Comparison of ENCODE assay signal across 3 cellular contexts in the genomic region with DNA sequence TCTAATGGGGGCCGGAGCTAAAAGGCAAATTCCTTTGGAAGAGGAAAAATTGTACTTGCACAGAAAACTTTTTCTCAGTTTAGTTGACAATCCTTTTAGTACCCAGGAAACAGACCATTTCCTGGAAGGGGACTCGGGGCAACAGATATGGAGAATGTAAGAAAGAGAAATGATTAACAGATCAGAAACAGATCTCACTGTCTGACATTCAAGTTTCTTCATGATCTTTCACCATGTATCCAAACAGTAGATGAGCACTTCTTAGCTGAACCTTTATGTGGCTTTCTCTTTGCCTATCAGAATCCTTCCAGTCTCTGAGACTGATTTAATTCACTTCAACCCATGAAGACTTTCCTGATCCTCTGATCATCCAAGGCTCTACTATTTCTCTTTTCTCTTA.
TF ChIP-seq lines count a peak whose summit lies in the region.

No MANE protein-coding gene starts in this region.

TF ChIP-seq in SK-N-SH, 30 proteins besides CTCF, POLR2A, EP300 and RAD21:
- TF ChIP-seq, protein P1, sequence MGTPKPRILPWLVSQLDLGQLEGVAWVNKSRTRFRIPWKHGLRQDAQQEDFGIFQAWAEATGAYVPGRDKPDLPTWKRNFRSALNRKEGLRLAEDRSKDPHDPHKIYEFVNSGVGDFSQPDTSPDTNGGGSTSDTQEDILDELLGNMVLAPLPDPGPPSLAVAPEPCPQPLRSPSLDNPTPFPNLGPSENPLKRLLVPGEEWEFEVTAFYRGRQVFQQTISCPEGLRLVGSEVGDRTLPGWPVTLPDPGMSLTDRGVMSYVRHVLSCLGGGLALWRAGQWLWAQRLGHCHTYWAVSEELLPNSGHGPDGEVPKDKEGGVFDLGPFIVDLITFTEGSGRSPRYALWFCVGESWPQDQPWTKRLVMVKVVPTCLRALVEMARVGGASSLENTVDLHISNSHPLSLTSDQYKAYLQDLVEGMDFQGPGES (IDR thresholded peaks at IDR 0.05; ENCODE audit: low read depth, low read length) = no peak
- TF ChIP-seq, protein P2, sequence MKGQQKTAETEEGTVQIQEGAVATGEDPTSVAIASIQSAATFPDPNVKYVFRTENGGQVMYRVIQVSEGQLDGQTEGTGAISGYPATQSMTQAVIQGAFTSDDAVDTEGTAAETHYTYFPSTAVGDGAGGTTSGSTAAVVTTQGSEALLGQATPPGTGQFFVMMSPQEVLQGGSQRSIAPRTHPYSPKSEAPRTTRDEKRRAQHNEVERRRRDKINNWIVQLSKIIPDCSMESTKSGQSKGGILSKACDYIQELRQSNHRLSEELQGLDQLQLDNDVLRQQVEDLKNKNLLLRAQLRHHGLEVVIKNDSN (IDR thresholded peaks at IDR 0.05; ENCODE audit: borderline replicate concordance, low read depth) = no peak
- no peak for TF ChIP-seq JUND (IDR thresholded peaks at IDR 0.05)
- TF ChIP-seq ELF1 (IDR thresholded peaks at IDR 0.05) = no peak
- TF ChIP-seq MXI1 (IDR thresholded peaks at IDR 0.05; ENCODE audit: low read depth, low read length) = no peak

TF ChIP-seq in endothelial cell of umbilical vein, 7 proteins besides CTCF, POLR2A, EP300 and RAD21 (continued from another document):
- TF ChIP-seq JUN (IDR thresholded peaks at IDR 0.05; ENCODE audit: borderline replicate concordance, insufficient read depth, insufficient read length, low read depth) (no peak), EZH2 (IDR thresholded peaks at IDR 0.05; ENCODE audit: borderline replicate concordance, low read depth, low read length, severe bottlenecking) (no peak), POLR2AphosphoS5 (IDR thresholded peaks at IDR 0.05; ENCODE audit: insufficient read depth, low read depth, low read length) (no peak), GATA2 (IDR thresholded peaks at IDR 0.05; ENCODE audit: insufficient read depth, insufficient read length, low read depth, low read length) (no peak)
- TF ChIP-seq, protein P3, sequence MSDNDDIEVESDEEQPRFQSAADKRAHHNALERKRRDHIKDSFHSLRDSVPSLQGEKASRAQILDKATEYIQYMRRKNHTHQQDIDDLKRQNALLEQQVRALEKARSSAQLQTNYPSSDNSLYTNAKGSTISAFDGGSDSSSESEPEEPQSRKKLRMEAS (IDR thresholded peaks at IDR 0.05; ENCODE audit: insufficient read depth, insufficient read length) = no peak

TF ChIP-seq in neural cell, 6 proteins besides CTCF, POLR2A, EP300 and RAD21 (continued from another document):
- TF ChIP-seq SMC3 (conservative IDR thresholded peaks at IDR 0.05; ENCODE audit: poor library complexity) = no peak
- no peak for TF ChIP-seq POLR2AphosphoS5 (IDR thresholded peaks at IDR 0.05)
- TF ChIP-seq, protein P4, sequence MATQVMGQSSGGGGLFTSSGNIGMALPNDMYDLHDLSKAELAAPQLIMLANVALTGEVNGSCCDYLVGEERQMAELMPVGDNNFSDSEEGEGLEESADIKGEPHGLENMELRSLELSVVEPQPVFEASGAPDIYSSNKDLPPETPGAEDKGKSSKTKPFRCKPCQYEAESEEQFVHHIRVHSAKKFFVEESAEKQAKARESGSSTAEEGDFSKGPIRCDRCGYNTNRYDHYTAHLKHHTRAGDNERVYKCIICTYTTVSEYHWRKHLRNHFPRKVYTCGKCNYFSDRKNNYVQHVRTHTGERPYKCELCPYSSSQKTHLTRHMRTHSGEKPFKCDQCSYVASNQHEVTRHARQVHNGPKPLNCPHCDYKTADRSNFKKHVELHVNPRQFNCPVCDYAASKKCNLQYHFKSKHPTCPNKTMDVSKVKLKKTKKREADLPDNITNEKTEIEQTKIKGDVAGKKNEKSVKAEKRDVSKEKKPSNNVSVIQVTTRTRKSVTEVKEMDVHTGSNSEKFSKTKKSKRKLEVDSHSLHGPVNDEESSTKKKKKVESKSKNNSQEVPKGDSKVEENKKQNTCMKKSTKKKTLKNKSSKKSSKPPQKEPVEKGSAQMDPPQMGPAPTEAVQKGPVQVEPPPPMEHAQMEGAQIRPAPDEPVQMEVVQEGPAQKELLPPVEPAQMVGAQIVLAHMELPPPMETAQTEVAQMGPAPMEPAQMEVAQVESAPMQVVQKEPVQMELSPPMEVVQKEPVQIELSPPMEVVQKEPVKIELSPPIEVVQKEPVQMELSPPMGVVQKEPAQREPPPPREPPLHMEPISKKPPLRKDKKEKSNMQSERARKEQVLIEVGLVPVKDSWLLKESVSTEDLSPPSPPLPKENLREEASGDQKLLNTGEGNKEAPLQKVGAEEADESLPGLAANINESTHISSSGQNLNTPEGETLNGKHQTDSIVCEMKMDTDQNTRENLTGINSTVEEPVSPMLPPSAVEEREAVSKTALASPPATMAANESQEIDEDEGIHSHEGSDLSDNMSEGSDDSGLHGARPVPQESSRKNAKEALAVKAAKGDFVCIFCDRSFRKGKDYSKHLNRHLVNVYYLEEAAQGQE (IDR thresholded peaks at IDR 0.05; ENCODE audit: borderline replicate concordance) = no peak
- no peak for TF ChIP-seq EZH2 (IDR thresholded peaks at IDR 0.05; ENCODE audit: borderline replicate concordance, insufficient read depth, low read length, poor library complexity, severe bottlenecking)
- TF ChIP-seq MXI1 (conservative IDR thresholded peaks at IDR 0.05; ENCODE audit: poor library complexity, severe bottlenecking) = no peak
